ENCODE assay signal across 1 cellular context in the genomic region with DNA sequence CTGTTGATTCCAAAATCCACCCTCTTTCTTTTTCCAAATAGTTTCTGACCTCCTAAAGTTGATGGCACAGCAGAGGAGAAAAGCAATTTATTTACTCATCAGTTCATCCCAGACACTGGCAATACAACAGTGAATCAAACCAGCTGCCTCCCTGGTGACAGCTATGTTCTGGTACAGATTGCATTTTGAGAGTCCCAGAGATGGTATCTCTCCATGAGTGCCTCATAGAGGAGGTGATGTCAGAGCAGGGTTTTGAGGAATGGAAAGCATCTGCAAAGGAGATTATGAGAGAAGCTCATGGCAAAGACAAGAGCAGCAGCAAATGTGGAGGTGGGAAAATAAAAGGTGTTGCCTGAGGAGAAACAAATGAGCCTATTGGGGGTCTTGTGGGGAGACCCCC.
TF ChIP-seq lines count a peak whose summit lies in the region.

No MANE protein-coding gene starts in this region.

TF ChIP-seq in IMR-90, 13 proteins besides CTCF, POLR2A, EP300 and RAD21 (continued from another document):
- TF ChIP-seq, protein P1, sequence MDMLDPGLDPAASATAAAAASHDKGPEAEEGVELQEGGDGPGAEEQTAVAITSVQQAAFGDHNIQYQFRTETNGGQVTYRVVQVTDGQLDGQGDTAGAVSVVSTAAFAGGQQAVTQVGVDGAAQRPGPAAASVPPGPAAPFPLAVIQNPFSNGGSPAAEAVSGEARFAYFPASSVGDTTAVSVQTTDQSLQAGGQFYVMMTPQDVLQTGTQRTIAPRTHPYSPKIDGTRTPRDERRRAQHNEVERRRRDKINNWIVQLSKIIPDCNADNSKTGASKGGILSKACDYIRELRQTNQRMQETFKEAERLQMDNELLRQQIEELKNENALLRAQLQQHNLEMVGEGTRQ (IDR thresholded peaks at IDR 0.05; ENCODE audit: low read depth, low read length), result no peak
- TF ChIP-seq BHLHE40 (IDR thresholded peaks at IDR 0.05; ENCODE audit: low read depth, low read length) (no peak), MAFK (IDR thresholded peaks at IDR 0.05; ENCODE audit: low read depth, low read length) (no peak), MAZ (IDR thresholded peaks at IDR 0.05; ENCODE audit: borderline replicate concordance, low read depth, low read length) (no peak), RCOR1 (IDR thresholded peaks at IDR 0.05; ENCODE audit: insufficient replicate concordance, low read length) (no peak), NFE2L2 (IDR thresholded peaks at IDR 0.05; ENCODE audit: low read depth, low read length) (no peak), MXI1 (IDR thresholded peaks at IDR 0.05; ENCODE audit: borderline replicate concordance, low read depth, low read length) (no peak), SMC3 (IDR thresholded peaks at IDR 0.05; ENCODE audit: low read depth, low read length) (no peak), RFX5 (IDR thresholded peaks at IDR 0.05; ENCODE audit: low read depth, low read length) (no peak), CHD1 (IDR thresholded peaks at IDR 0.05; ENCODE audit: low read depth, low read length) (no peak)
- TF ChIP-seq, protein P2, sequence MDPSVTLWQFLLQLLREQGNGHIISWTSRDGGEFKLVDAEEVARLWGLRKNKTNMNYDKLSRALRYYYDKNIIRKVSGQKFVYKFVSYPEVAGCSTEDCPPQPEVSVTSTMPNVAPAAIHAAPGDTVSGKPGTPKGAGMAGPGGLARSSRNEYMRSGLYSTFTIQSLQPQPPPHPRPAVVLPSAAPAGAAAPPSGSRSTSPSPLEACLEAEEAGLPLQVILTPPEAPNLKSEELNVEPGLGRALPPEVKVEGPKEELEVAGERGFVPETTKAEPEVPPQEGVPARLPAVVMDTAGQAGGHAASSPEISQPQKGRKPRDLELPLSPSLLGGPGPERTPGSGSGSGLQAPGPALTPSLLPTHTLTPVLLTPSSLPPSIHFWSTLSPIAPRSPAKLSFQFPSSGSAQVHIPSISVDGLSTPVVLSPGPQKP (IDR thresholded peaks at IDR 0.05; ENCODE audit: borderline replicate concordance, low read depth, low read length), result no peak
